ENCODE assay signal across 13 cellular contexts in the genomic region with DNA sequence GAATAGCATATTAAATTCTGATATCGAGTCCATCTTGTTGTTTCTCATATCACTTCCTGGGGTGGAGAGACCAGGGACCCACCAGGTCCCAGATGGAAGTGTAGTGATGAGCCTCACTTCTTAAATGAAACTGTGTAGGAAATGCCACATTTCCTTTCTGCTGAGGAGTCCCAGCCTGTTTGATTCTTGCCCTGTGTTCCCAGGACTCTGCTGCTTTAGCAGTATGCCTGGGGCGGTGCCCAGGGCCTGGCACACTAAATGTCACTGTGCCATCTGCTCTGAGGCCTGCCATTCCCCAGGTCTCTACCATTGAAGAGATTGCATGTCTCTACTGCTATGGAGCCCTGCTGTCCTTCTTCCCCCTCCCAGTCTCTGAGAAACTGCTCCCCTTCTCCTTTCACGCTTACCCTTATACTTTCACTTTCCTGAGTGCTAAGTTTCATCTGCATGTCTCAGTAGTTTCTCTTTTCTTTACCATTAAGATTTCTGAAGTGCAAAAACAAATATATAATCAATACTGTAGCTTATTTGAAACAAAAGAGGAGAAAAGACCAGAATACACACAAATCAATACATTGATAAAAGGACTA.
DNase-seq lines count a peak whose midpoint lies in the region; ATAC-seq and TF ChIP-seq lines count a peak whose summit lies in the region.
"Had no signal": no experiment of that assay in that cellular context is flagged by ENCODE, and none has a peak within 500 bp of the region (broad histone marks: within the 10 kb centered on the region; RNA-seq: fewer than 3 reads in every experiment).

No MANE protein-coding gene starts in this region.

- H3K36me3 ChIP-seq in GM06990 (ENCODE audit: control insufficient read depth, insufficient read depth, low read length) (no peaks in the 10 kb centered on the region), uterus (no peaks in the 10 kb centered on the region), HAP-1 (replicated peaks) (no peaks in the 10 kb centered on the region)
- H3K36me3 ChIP-seq: prostate gland had no signal

- H3K27ac Mint-ChIP-seq in activated T-cell treated with anti-CD3 and anti-CD28 coated beads, Interleukin-2, amount 50 U/mL, for 24 hours, result no peak overlapping the region
- H3K27ac Mint-ChIP-seq: activated naive CD8-positive, alpha-beta T cell had no signal

- H3K9me3 Mint-ChIP-seq in activated T-cell treated with anti-CD3 and anti-CD28 coated beads, Interleukin-2, amount 50 U/mL, for 24 hours, result no peaks in the 10 kb centered on the region

- intact Hi-C loops in uterus (cut with DNase I; ENCODE audit: low total_unique reads), result no loop called here

- no peaks in the 10 kb centered on the region for H3K27me3 Mint-ChIP-seq in activated T-cell treated with anti-CD3 and anti-CD28 coated beads, Interleukin-2, amount 50 U/mL, for 24 hours
- H3K27me3 Mint-ChIP-seq: activated naive CD8-positive, alpha-beta T cell had no signal

- no peak for TF ChIP-seq POLR2A in uterus (IDR thresholded peaks at IDR 0.05)

- no peak for TF ChIP-seq CTCF in GM06990 (IDR thresholded peaks at IDR 0.05; ENCODE audit: insufficient read depth, low read length, poor library complexity, severe bottlenecking)
- no peak for TF ChIP-seq CTCF in uterus (IDR thresholded peaks at IDR 0.05)

- H3K4me3 Mint-ChIP-seq in activated T-cell treated with anti-CD3 and anti-CD28 coated beads, Interleukin-2, amount 50 U/mL, for 24 hours, result no peak overlapping the region
- H3K4me3 Mint-ChIP-seq: activated naive CD8-positive, alpha-beta T cell had no signal

- DNase-seq in GM06990 (ENCODE audit: extremely low read depth, insufficient read length) (peak; percentile 15), AG08395 (ENCODE audit: low spot score) (no peak), uterus (no peak), HAP-1 (ENCODE audit: low spot score in 2 of 2) (no peak)
- DNase-seq in activated T-cell treated with anti-CD3 and anti-CD28 coated beads, Interleukin-2, amount 50 U/mL, for 24 hours, result no peak
- DNase-seq: activated CD4-positive, alpha-beta T cell treated with anti-CD3 and anti-CD28 coated beads, Interleukin-2, amount 50 U/mL, for 1 hour; mammary epithelial cell; Right ventricle myocardium superior had no signal

- H3K27ac ChIP-seq in uterus, result no peak overlapping the region
- H3K27ac ChIP-seq: prostate gland had no signal

- H3K4me1 ChIP-seq in uterus (no peaks in the 10 kb centered on the region), HAP-1 (no peaks in the 10 kb centered on the region)
- H3K4me1 ChIP-seq: prostate gland had no signal

- H3K27me3 ChIP-seq in GM06990 (replicated peaks; ENCODE audit: control insufficient read depth, insufficient read depth, low read length) (no peaks in the 10 kb centered on the region), uterus (no peaks in the 10 kb centered on the region), HAP-1 (ENCODE audit: low read depth) (no peaks in the 10 kb centered on the region)

- ATAC-seq in GM19043 (IDR thresholded peaks at IDR 0.05; ENCODE audit: low read depth, unreplicated experiment), result peak; percentile 97
- peak; percentile 92 for ATAC-seq in HG02588 (IDR thresholded peaks at IDR 0.05; ENCODE audit: unreplicated experiment)
- peak; percentile 92 for ATAC-seq in HG03354 (IDR thresholded peaks at IDR 0.05; ENCODE audit: poor library complexity, severe bottlenecking, unreplicated experiment)

- H3K36me3 Mint-ChIP-seq in activated T-cell treated with anti-CD3 and anti-CD28 coated beads, Interleukin-2, amount 50 U/mL, for 24 hours (ENCODE audit: low read depth), result no peaks in the 10 kb centered on the region
- H3K36me3 Mint-ChIP-seq: activated naive CD8-positive, alpha-beta T cell had no signal

- H3K4me1 Mint-ChIP-seq in activated T-cell treated with anti-CD3 and anti-CD28 coated beads, Interleukin-2, amount 50 U/mL, for 24 hours (ENCODE audit: low read depth), result no peaks in the 10 kb centered on the region

- peak overlapping the region; percentile 13; the same call in 1 of the 2 replicates for H3K4me3 ChIP-seq in GM06990 (replicated peaks; ENCODE audit: low read depth, low read length)
- no peak overlapping the region for H3K4me3 ChIP-seq in uterus
- H3K4me3 ChIP-seq in HAP-1, result no peak overlapping the region
- H3K4me3 ChIP-seq: prostate gland had no signal

- H3K9me3 ChIP-seq in uterus (no peaks in the 10 kb centered on the region), HAP-1 (no peaks in the 10 kb centered on the region)
- H3K9me3 ChIP-seq: prostate gland had no signal

- in situ Hi-C loops in HAP-1 (cut with MboI; ENCODE audit: low sequenced_read_pairs), result no loop called here
